In the genomic region with DNA sequence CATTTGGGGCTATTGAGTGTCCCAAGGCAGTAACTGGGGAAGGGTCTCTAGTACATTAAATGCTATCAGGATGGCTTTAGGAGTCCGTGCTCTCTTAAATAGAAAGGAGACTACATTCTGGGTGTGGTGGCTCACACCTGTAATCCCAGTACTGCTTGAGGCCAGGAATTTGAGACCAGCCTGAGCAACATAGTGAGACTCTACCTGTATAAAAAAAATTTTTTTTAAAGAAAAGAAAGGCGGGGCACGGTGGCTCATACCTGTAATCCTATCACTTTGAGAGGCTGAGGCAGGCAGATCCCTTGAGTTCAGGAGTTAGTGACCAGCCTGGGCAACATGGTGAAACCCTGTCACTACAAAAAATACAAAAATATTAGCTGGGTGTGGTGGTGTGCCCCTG, we compare ENCODE assay signal across 17 cellular contexts. TPM values are rescaled to one million over a fixed set of nuclear protein-coding genes. Genes with fewer than 3 reads are reported as not detected.
DNase-seq lines count a peak whose midpoint lies in the region; ATAC-seq, FAIRE-seq and TF ChIP-seq lines count a peak whose summit lies in the region.
"Had no signal": no experiment of that assay in that cellular context is flagged by ENCODE, and none has a peak within 500 bp of the region (broad histone marks: within the 10 kb centered on the region; RNA-seq: fewer than 3 reads in every experiment).

No MANE protein-coding gene starts in this region.

- H3K4me3 ChIP-seq in PC-9 (no peak overlapping the region), bronchial epithelial cell (ENCODE audit: low read depth, low read length) (no peak overlapping the region), keratinocyte (ENCODE audit: control insufficient read depth in 2 of 3, extremely low read depth in 1 of 3, insufficient read depth in 2 of 3, low read depth in 1 of 3, low read length in 3 of 3) (no peak overlapping the region), stomach (no peak overlapping the region)
- H3K4me3 ChIP-seq: Peyer's patch had no signal

- TF ChIP-seq POLR2A in stomach (IDR thresholded peaks at IDR 0.05), result no peak

- H3K4me1 Mint-ChIP-seq in type B pancreatic cell (ENCODE audit: unreplicated experiment), result peaks cover 16% of the 10 kb centered on the region
- peaks cover 1% of the 10 kb centered on the region for H3K4me1 Mint-ChIP-seq in activated CD8-positive, alpha-beta T cell treated with anti-CD3 and anti-CD28 coated beads, Interleukin-2, amount 10 ng/mL, durations not matched to agents 7 days and 5 days (ENCODE audit: low read depth)

- H2AFZ ChIP-seq in PC-9 (no peak overlapping the region), keratinocyte (ENCODE audit: control insufficient read depth, low read length) (no peak overlapping the region)

- peaks cover 17% of the 10 kb centered on the region for H3K36me3 ChIP-seq in PC-9 (ENCODE audit: low read depth)
- H3K36me3 ChIP-seq in bronchial epithelial cell (ENCODE audit: control insufficient read depth, insufficient read depth, low read length), result no peaks in the 10 kb centered on the region
- H3K36me3 ChIP-seq in keratinocyte (ENCODE audit: control insufficient read depth in 2 of 2, extremely low read depth in 1 of 2, insufficient read depth in 2 of 2, low read length in 2 of 2), result no peaks in the 10 kb centered on the region
- H3K36me3 ChIP-seq in stomach, result no peaks in the 10 kb centered on the region
- H3K36me3 ChIP-seq: BE2C, Peyer's patch had no signal

- FAIRE-seq in bronchial epithelial cell (lab: Jason Lieb, UNC) (no peak), keratinocyte (lab: Jason Lieb, UNC) (no peak)

- H3K9me1 ChIP-seq in keratinocyte (ENCODE audit: control insufficient read depth, extremely low read depth, insufficient read depth, low read length), result no peaks in the 10 kb centered on the region

- H3K4me2 ChIP-seq in PC-9 (peak overlapping the region; percentile 40; the same call in 1 of the 2 replicates), keratinocyte (ENCODE audit: control insufficient read depth, extremely low read depth, insufficient read depth, low read depth, low read length) (no peak overlapping the region)
- H3K4me2 ChIP-seq: KMS-11 had no signal

- peaks cover 12% of the 10 kb centered on the region for H3K36me3 Mint-ChIP-seq in type B pancreatic cell
- H3K36me3 Mint-ChIP-seq in activated CD8-positive, alpha-beta T cell treated with anti-CD3 and anti-CD28 coated beads, Interleukin-2, amount 10 ng/mL, durations not matched to agents 7 days and 5 days (ENCODE audit: low read depth), result no peaks in the 10 kb centered on the region

- H3F3A ChIP-seq in PC-9 (ENCODE audit: insufficient read depth, low read depth), result peaks cover 54% of the 10 kb centered on the region

- H4K20me1 ChIP-seq in PC-9 (ENCODE audit: insufficient read depth), result no peaks in the 10 kb centered on the region
- H4K20me1 ChIP-seq in keratinocyte (ENCODE audit: control insufficient read depth, extremely low read depth, insufficient read depth, low read length), result no peaks in the 10 kb centered on the region

- POLR2A ChIA-PET in PC-9 (lab: Charles Lee; ENCODE audit: unreplicated experiment), result interaction anchor here (0.7 kb wide), 1 partner anchor 28 kb away, joined by 3 read pairs; no protein-coding TSS in a partner anchor
- POLR2A ChIA-PET in activated CD8-positive, alpha-beta T cell treated with anti-CD3 and anti-CD28 coated beads, Interleukin-2, amount 10 ng/mL, durations not matched to agents 7 days and 5 days (lab: Charles Lee), result no interaction called here

- CTCF ChIA-PET in PC-9 (lab: Charles Lee), result no interaction called here
- CTCF ChIA-PET in activated CD8-positive, alpha-beta T cell treated with anti-CD3 and anti-CD28 coated beads, Interleukin-2, amount 10 ng/mL, durations not matched to agents 7 days and 5 days (lab: Charles Lee), result no interaction called here

- H3K9me3 ChIP-seq in PC-9 (ENCODE audit: insufficient read depth, low read depth) (no peaks in the 10 kb centered on the region), keratinocyte (ENCODE audit: control insufficient read depth, low read depth, low read length) (no peaks in the 10 kb centered on the region), stomach (no peaks in the 10 kb centered on the region)
- H3K9me3 ChIP-seq: BE2C, Peyer's patch had no signal

- H3K27ac ChIP-seq in PC-9, result peak overlapping the region; percentile 75
- peak overlapping the region; percentile 30 for H3K27ac ChIP-seq in keratinocyte (ENCODE audit: control insufficient read depth, insufficient read depth, low read length)
- no peak overlapping the region for H3K27ac ChIP-seq in stomach
- H3K27ac ChIP-seq: KMS-11, Peyer's patch had no signal

- H3K4me1 ChIP-seq in PC-9 (replicated peaks; ENCODE audit: insufficient read depth) (peaks cover 64% of the 10 kb centered on the region), keratinocyte (ENCODE audit: control insufficient read depth, extremely low read depth, insufficient read depth, low read length) (peaks cover 43% of the 10 kb centered on the region), stomach (peaks cover under 1 to 71% (median 41%) of the 10 kb centered on the region in 4 donors)
- H3K4me1 ChIP-seq: BE2C had no signal

- intact Hi-C loops in PC-9 (cut with micrococcal nuclease; ENCODE audit: unreplicated experiment) (no loop called here), stomach (cut with DNase I; ENCODE audit: low total_unique reads) (no loop called here)

- TF ChIP-seq CTCF in PC-9 (conservative IDR thresholded peaks at IDR 0.05) (no peak), bronchial epithelial cell (IDR thresholded peaks at IDR 0.05; ENCODE audit: insufficient read depth, low read length, severe bottlenecking) (no peak), keratinocyte (optimal IDR thresholded peaks at IDR 0.05 in 1 of 3, IDR thresholded peaks at IDR 0.05 in 1 of 3, conservative IDR thresholded peaks at IDR 0.05 in 1 of 3; ENCODE audit: extremely low read depth in 1 of 3, insufficient read depth in 2 of 3, low read length in 3 of 3) (no peak), type B pancreatic cell (conservative IDR thresholded peaks at IDR 0.05) (no peak), stomach (IDR thresholded peaks at IDR 0.05) (no peak)

- ATAC-seq in activated CD8-positive, alpha-beta T cell treated with anti-CD3 and anti-CD28 coated beads, Interleukin-2, amount 10 ng/mL, durations not matched to agents 7 days and 5 days, result no peak

- 91 to 96% (median 93%) methylated on average over 3 of the region's 3 CpGs for WGBS in stomach, 5 donors

- no peaks in the 10 kb centered on the region for H3K9me2 ChIP-seq in PC-9 (ENCODE audit: insufficient read depth)

- BruUV-seq in PC-9 (replicated peaks; lab: Mats Ljungman, UMichigan), result no TSS peak

- H3K27ac Mint-ChIP-seq in type B pancreatic cell, result peak overlapping the region; percentile 54
- no peak overlapping the region for H3K27ac Mint-ChIP-seq in activated CD8-positive, alpha-beta T cell treated with anti-CD3 and anti-CD28 coated beads, Interleukin-2, amount 10 ng/mL, durations not matched to agents 7 days and 5 days

- H3K9me3 Mint-ChIP-seq in type B pancreatic cell, result no peaks in the 10 kb centered on the region
- no peaks in the 10 kb centered on the region for H3K9me3 Mint-ChIP-seq in activated CD8-positive, alpha-beta T cell treated with anti-CD3 and anti-CD28 coated beads, Interleukin-2, amount 10 ng/mL, durations not matched to agents 7 days and 5 days (ENCODE audit: insufficient read depth)

- no peaks in the 10 kb centered on the region for H3K27me3 Mint-ChIP-seq in type B pancreatic cell
- H3K27me3 Mint-ChIP-seq in activated CD8-positive, alpha-beta T cell treated with anti-CD3 and anti-CD28 coated beads, Interleukin-2, amount 10 ng/mL, durations not matched to agents 7 days and 5 days (ENCODE audit: low read depth), result no peaks in the 10 kb centered on the region

- no peak for TF ChIP-seq EP300 in stomach (IDR thresholded peaks at IDR 0.05)

- no peak overlapping the region for H3K9ac ChIP-seq in keratinocyte (ENCODE audit: control insufficient read depth, extremely low read depth, insufficient read depth, low read length)
- H3K9ac ChIP-seq: KMS-11 had no signal

- DNase-seq in PC-9 (peak; percentile 35 to 52), bronchial epithelial cell (ENCODE audit: low read depth) (peak; percentile 60), keratinocyte (ENCODE audit: low read depth, low spot score) (no peak), type B pancreatic cell (ENCODE audit: extremely low spot score, unreplicated experiment) (no peak), stomach (no peak), KBM-7 (no peak)
- no peak for DNase-seq in activated CD8-positive, alpha-beta T cell treated with anti-CD3 and anti-CD28 coated beads, Interleukin-2, amount 10 ng/mL, durations not matched to agents 7 days and 5 days
- no peak for DNase-seq in stimulated activated CD4-positive, alpha-beta T cell treated with anti-CD3 and anti-CD28 coated beads, Interleukin-15, amount 100 ng/mL, for 24 hours
- DNase-seq: BE2C, DMS79, NCI-H1105 treated with DMSO at 0.1 percent for 48 hours, NCI-H2029 treated with DMSO at 0.1 percent for 48 hours, NCI-H226, NCI-H510A treated with DMSO at 0.1 percent for 48 hours, NCI-H748 treated with DMSO at 0.1 percent for 48 hours, Peyer's patch had no signal

- in situ Hi-C loops in KBM-7 (cut with MboI; ENCODE audit: low pct_unique_long_range_greater_than_20kb, low sequenced_read_pairs), result no loop called here

- no peak overlapping the region for H3K4me3 Mint-ChIP-seq in type B pancreatic cell
- H3K4me3 Mint-ChIP-seq in activated CD8-positive, alpha-beta T cell treated with anti-CD3 and anti-CD28 coated beads, Interleukin-2, amount 10 ng/mL, durations not matched to agents 7 days and 5 days, result no peak overlapping the region

- dilution Hi-C loops in keratinocyte (cut with MboI; ENCODE audit: extremely low pct_ligation_motif_present, low sequenced_read_pairs), result no loop called here

- H3K79me2 ChIP-seq in PC-9 (ENCODE audit: low read depth) (peaks cover 98% of the 10 kb centered on the region), keratinocyte (ENCODE audit: control insufficient read depth, insufficient read depth, low read length) (peaks cover 54% of the 10 kb centered on the region)

- H3K27me3 ChIP-seq in PC-9 (ENCODE audit: insufficient read depth, low read depth) (no peaks in the 10 kb centered on the region), bronchial epithelial cell (ENCODE audit: control insufficient read depth, insufficient read depth, low read length) (no peaks in the 10 kb centered on the region), keratinocyte (ENCODE audit: control insufficient read depth, extremely low read depth, insufficient read depth, low read length) (no peaks in the 10 kb centered on the region), stomach (no peaks in the 10 kb centered on the region)
- H3K27me3 ChIP-seq: BE2C, Peyer's patch had no signal

RNA-seq across cellular contexts. Expression of a gene that starts 21.5 kb away (rescaled TPM):
- 149 and 188 TPM in 2 replicates for total RNA-seq in PC-9 (2021)
- 66.4 and 69.8 TPM in 2 replicates for total RNA-seq in bronchial epithelial cell
- polyA plus RNA-seq in keratinocyte, result 49.1 to 68.0 TPM (median 62.7 TPM) in 3 replicates
- 33.5 TPM for polyA plus RNA-seq in keratinocyte (2011; ENCODE audit: low read depth)
- polyA plus RNA-seq in keratinocyte (2011; cell fraction: cytosol; rRNA removed), result 33.1 and 74.8 TPM in 2 replicates
- 63.3 and 70.7 TPM in 2 replicates for polyA plus RNA-seq in keratinocyte (2011; cell fraction: nucleus; rRNA removed)
- polyA plus RNA-seq in keratinocyte (2012; ENCODE audit: low replicate concordance), result 36.3 and 38.4 TPM in 2 replicates
- polyA minus RNA-seq in keratinocyte, result 82.5 to 90.1 TPM (median 90.1 TPM) in 3 replicates
- 42.0 TPM for polyA minus RNA-seq in keratinocyte (2011; cell fraction: cytosol; rRNA and poly(A)+ RNA removed)
- polyA minus RNA-seq in keratinocyte (2011; cell fraction: nucleus; rRNA and poly(A)+ RNA removed), result 71.3 and 98.7 TPM in 2 replicates
- 84.9 and 88.3 TPM in 2 replicates for total RNA-seq in type B pancreatic cell (ENCODE audit: low replicate concordance)
- 10 to 100 TPM; 43.3 to 45.8 TPM for total RNA-seq in activated CD8-positive, alpha-beta T cell treated with anti-CD3 and anti-CD28 coated beads, Interleukin-2, amount 10 ng/mL, durations not matched to agents 7 days and 5 days
- 100 to 1,000 TPM in 4 of 5 donors, 10 to 100 TPM in 1; 29.8 to 461 (median 202) TPM for total RNA-seq in stomach
- polyA plus RNA-seq in stomach, result 10 to 100 TPM; 30.9 to 72.2 (median 52.2) TPM

Comparison
In these comparisons a context has a peak if more than half of its experiments do, and no peak if none do; other contexts are left out.
1. DNase-seq: peak in PC-9 (2 of 2) and bronchial epithelial cell (single experiment); none in keratinocyte (single experiment), type B pancreatic cell (single experiment), activated CD8-positive, alpha-beta T cell treated with anti-CD3 and anti-CD28 coated beads, Interleukin-2, amount 10 ng/mL, durations not matched to agents 7 days and 5 days (single experiment), stimulated activated CD4-positive, alpha-beta T cell treated with anti-CD3 and anti-CD28 coated beads, Interleukin-15, amount 100 ng/mL, for 24 hours (single experiment), stomach (single experiment) and KBM-7 (single experiment).
2. H3K27ac ChIP-seq: peak in PC-9 (single experiment) and keratinocyte (single experiment); none in stomach (0 of 5).